ENCODE assay signal across 1 cellular context in genomic region chr2:99342536-99342935, GRCh38.
TF ChIP-seq lines count a peak whose summit lies in the region.

No MANE protein-coding gene starts in this region.

TF ChIP-seq in HepG2, 621 proteins besides CTCF, POLR2A, EP300 and RAD21 (continues in another document):
- TF ChIP-seq ZNF660 (CRISPR knock-in tag; IDR thresholded peaks at IDR 0.05; ENCODE audit: borderline replicate concordance, low read depth) (no peak), POLR2AphosphoS2 (IDR thresholded peaks at IDR 0.05; ENCODE audit: low read depth, low read length) (no peak), FOSL1 (CRISPR knock-in tag; IDR thresholded peaks at IDR 0.05; ENCODE audit: borderline replicate concordance) (no peak), ZNF136 (CRISPR knock-in tag; IDR thresholded peaks at IDR 0.05; ENCODE audit: low read depth) (no peak), ONECUT2 (CRISPR knock-in tag; IDR thresholded peaks at IDR 0.05) (no peak), ZBTB8A (CRISPR knock-in tag; IDR thresholded peaks at IDR 0.05; ENCODE audit: borderline replicate concordance, low read depth) (no peak), ZNF563 (CRISPR knock-in tag; IDR thresholded peaks at IDR 0.05) (no peak), ZNF263 (CRISPR knock-in tag; IDR thresholded peaks at IDR 0.05) (peak; percentile 92), ZFP36L2 (CRISPR knock-in tag; IDR thresholded peaks at IDR 0.05) (no peak), ZMYM4 (CRISPR knock-in tag; IDR thresholded peaks at IDR 0.05) (peak; percentile 27; the same call in 1 of the 2 replicates), ZBTB26 (CRISPR knock-in tag; IDR thresholded peaks at IDR 0.05; ENCODE audit: borderline replicate concordance) (no peak), POGZ (CRISPR knock-in tag; IDR thresholded peaks at IDR 0.05) (peak; percentile 45), ZNF451 (CRISPR knock-in tag; IDR thresholded peaks at IDR 0.05) (no peak), MYPOP (CRISPR knock-in tag; IDR thresholded peaks at IDR 0.05) (no peak), ZNF782 (CRISPR knock-in tag; IDR thresholded peaks at IDR 0.05; ENCODE audit: borderline replicate concordance) (no peak), TBP (CRISPR knock-in tag; IDR thresholded peaks at IDR 0.05) (no peak), TERF1 (CRISPR knock-in tag; IDR thresholded peaks at IDR 0.05) (no peak), MBNL3 (CRISPR knock-in tag; conservative IDR thresholded peaks at IDR 0.05) (no peak), REST (IDR thresholded peaks at IDR 0.05; ENCODE audit: borderline replicate concordance in 1 of 2, low read depth in 1 of 2, low read length in 2 of 2) (no peak), ZNF616 (CRISPR knock-in tag; IDR thresholded peaks at IDR 0.05; ENCODE audit: low read depth) (no peak), TMF1 (CRISPR knock-in tag; IDR thresholded peaks at IDR 0.05; ENCODE audit: low read depth) (no peak), RERE (CRISPR knock-in tag; IDR thresholded peaks at IDR 0.05; ENCODE audit: low read depth) (no peak), ISX (CRISPR knock-in tag; conservative IDR thresholded peaks at IDR 0.05) (no peak), CC2D1A (CRISPR knock-in tag; IDR thresholded peaks at IDR 0.05) (no peak), HNF4G (IDR thresholded peaks at IDR 0.05; ENCODE audit: borderline replicate concordance, low read depth, low read length) (0 out of 2 replicates have a peak, but pooled peaks have one; percentile 6), HNF4G (CRISPR knock-in tag; IDR thresholded peaks at IDR 0.05; ENCODE audit: borderline replicate concordance, low read depth) (no peak), MAFK (conservative IDR thresholded peaks at IDR 0.05 in 1 of 2, IDR thresholded peaks at IDR 0.05 in 1 of 2; ENCODE audit: low read length in 2 of 2) (no peak), ZUFSP (CRISPR knock-in tag; IDR thresholded peaks at IDR 0.05; ENCODE audit: borderline replicate concordance) (no peak), POLR2AphosphoS5 (IDR thresholded peaks at IDR 0.05; ENCODE audit: low read depth, low read length) (no peak), ZNF740 (CRISPR knock-in tag; IDR thresholded peaks at IDR 0.05) (no peak), RCOR2 (CRISPR knock-in tag; IDR thresholded peaks at IDR 0.05) (0 out of 2 replicates have a peak, but pooled peaks have one; percentile 33), RARA (CRISPR knock-in tag; IDR thresholded peaks at IDR 0.05) (no peak), HNF4A (CRISPR knock-in tag; IDR thresholded peaks at IDR 0.05) (peak; percentile 63), FOXC1 (CRISPR knock-in tag; IDR thresholded peaks at IDR 0.05; ENCODE audit: borderline replicate concordance) (no peak)
- TF ChIP-seq, protein P1, sequence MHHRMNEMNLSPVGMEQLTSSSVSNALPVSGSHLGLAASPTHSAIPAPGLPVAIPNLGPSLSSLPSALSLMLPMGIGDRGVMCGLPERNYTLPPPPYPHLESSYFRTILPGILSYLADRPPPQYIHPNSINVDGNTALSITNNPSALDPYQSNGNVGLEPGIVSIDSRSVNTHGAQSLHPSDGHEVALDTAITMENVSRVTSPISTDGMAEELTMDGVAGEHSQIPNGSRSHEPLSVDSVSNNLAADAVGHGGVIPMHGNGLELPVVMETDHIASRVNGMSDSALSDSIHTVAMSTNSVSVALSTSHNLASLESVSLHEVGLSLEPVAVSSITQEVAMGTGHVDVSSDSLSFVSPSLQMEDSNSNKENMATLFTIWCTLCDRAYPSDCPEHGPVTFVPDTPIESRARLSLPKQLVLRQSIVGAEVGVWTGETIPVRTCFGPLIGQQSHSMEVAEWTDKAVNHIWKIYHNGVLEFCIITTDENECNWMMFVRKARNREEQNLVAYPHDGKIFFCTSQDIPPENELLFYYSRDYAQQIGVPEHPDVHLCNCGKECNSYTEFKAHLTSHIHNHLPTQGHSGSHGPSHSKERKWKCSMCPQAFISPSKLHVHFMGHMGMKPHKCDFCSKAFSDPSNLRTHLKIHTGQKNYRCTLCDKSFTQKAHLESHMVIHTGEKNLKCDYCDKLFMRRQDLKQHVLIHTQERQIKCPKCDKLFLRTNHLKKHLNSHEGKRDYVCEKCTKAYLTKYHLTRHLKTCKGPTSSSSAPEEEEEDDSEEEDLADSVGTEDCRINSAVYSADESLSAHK (CRISPR knock-in tag; IDR thresholded peaks at IDR 0.05; ENCODE audit: borderline replicate concordance), result no peak
- TF ChIP-seq, protein P2, sequence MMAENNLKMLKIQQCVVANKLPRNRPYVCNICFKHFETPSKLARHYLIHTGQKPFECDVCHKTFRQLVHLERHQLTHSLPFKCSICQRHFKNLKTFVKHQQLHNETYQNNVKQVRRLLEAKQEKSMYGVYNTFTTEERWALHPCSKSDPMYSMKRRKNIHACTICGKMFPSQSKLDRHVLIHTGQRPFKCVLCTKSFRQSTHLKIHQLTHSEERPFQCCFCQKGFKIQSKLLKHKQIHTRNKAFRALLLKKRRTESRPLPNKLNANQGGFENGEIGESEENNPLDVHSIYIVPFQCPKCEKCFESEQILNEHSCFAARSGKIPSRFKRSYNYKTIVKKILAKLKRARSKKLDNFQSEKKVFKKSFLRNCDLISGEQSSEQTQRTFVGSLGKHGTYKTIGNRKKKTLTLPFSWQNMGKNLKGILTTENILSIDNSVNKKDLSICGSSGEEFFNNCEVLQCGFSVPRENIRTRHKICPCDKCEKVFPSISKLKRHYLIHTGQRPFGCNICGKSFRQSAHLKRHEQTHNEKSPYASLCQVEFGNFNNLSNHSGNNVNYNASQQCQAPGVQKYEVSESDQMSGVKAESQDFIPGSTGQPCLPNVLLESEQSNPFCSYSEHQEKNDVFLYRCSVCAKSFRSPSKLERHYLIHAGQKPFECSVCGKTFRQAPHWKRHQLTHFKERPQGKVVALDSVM (CRISPR knock-in tag; IDR thresholded peaks at IDR 0.05), result peak; percentile 98
- TF ChIP-seq, protein P3, sequence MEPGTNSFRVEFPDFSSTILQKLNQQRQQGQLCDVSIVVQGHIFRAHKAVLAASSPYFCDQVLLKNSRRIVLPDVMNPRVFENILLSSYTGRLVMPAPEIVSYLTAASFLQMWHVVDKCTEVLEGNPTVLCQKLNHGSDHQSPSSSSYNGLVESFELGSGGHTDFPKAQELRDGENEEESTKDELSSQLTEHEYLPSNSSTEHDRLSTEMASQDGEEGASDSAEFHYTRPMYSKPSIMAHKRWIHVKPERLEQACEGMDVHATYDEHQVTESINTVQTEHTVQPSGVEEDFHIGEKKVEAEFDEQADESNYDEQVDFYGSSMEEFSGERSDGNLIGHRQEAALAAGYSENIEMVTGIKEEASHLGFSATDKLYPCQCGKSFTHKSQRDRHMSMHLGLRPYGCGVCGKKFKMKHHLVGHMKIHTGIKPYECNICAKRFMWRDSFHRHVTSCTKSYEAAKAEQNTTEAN (CRISPR knock-in tag; conservative IDR thresholded peaks at IDR 0.05), result no peak
